Comparison of ENCODE assay signal across 11 cellular contexts in genomic region chr17:933168-934083, GRCh38. TPM values are rescaled to one million over a fixed set of nuclear protein-coding genes. Genes with fewer than 3 reads are reported as not detected.
DNase-seq lines count a peak whose midpoint lies in the region; ATAC-seq and TF ChIP-seq lines count a peak whose summit lies in the region.
"Had no signal": no experiment of that assay in that cellular context is flagged by ENCODE, and none has a peak within 500 bp of the region (broad histone marks: within the 10 kb centered on the region; RNA-seq: fewer than 3 reads in every experiment).

No MANE protein-coding gene starts in this region.

- H3K36me3 ChIP-seq in endodermal cell (ENCODE audit: control insufficient read depth, insufficient read depth, low read length) = peaks cover 62% of the 10 kb centered on the region

- H3K4me1 Mint-ChIP-seq in endodermal cell = peaks cover 53% of the 10 kb centered on the region
- H3K4me1 Mint-ChIP-seq: activated CD4-positive, alpha-beta T cell treated with anti-CD3 and anti-CD28 coated beads, Interleukin-2, amount 10 ng/mL, durations not matched to agents 7 days and 5 days had no signal

- no peaks in the 10 kb centered on the region for H3K27me3 Mint-ChIP-seq in endodermal cell (ENCODE audit: insufficient read depth)
- H3K27me3 Mint-ChIP-seq: activated CD4-positive, alpha-beta T cell treated with anti-CD3 and anti-CD28 coated beads, Interleukin-2, amount 10 ng/mL, durations not matched to agents 7 days and 5 days had no signal

- H3K9me3 Mint-ChIP-seq in endodermal cell = no peaks in the 10 kb centered on the region
- H3K9me3 Mint-ChIP-seq: activated CD4-positive, alpha-beta T cell treated with anti-CD3 and anti-CD28 coated beads, Interleukin-2, amount 10 ng/mL, durations not matched to agents 7 days and 5 days had no signal

- peaks cover 43% of the 10 kb centered on the region for H3K36me3 Mint-ChIP-seq in endodermal cell (ENCODE audit: low read depth)

- peak overlapping the region; percentile 78 for H3K9ac ChIP-seq in endodermal cell (ENCODE audit: extremely low read depth, low read length, poor library complexity, severe bottlenecking)

- peak overlapping the region; percentile 30 for H3K4me3 Mint-ChIP-seq in endodermal cell
- H3K4me3 Mint-ChIP-seq: activated CD4-positive, alpha-beta T cell treated with anti-CD3 and anti-CD28 coated beads, Interleukin-2, amount 10 ng/mL, durations not matched to agents 7 days and 5 days had no signal

- H3K4me3 ChIP-seq in AG04450 (ENCODE audit: low read depth, low read length) = peak overlapping the region; percentile 10; the same call in 1 of the 2 replicates
- H3K4me3 ChIP-seq in endodermal cell (ENCODE audit: low read length) = peak overlapping the region; percentile 19

- peaks cover 13% of the 10 kb centered on the region for H3K4me1 ChIP-seq in endodermal cell (ENCODE audit: control insufficient read depth, insufficient read depth, low read length)

- no peak for ATAC-seq in HG03439 (IDR thresholded peaks at IDR 0.05; ENCODE audit: unreplicated experiment)
- ATAC-seq in GM21723 (IDR thresholded peaks at IDR 0.05; ENCODE audit: unreplicated experiment) = no peak

- H3K9me3 ChIP-seq in AG04450 (ENCODE audit: control insufficient read depth, insufficient read depth, low read length) = peaks cover 6% of the 10 kb centered on the region
- no peaks in the 10 kb centered on the region for H3K9me3 ChIP-seq in endodermal cell (ENCODE audit: control insufficient read depth, low read length)

- POLR2A ChIA-PET in AG04450 (lab: Yijun Ruan, JAX) = interaction anchor here (0.6 to 1.8 kb wide), 10 partner anchors 18 to 98 kb away, joined by 3 to 28 read pairs (median 6); partner anchors contain the start of gene NXN

- peak overlapping the region; percentile 97 for H3K27ac Mint-ChIP-seq in endodermal cell
- H3K27ac Mint-ChIP-seq: activated CD4-positive, alpha-beta T cell treated with anti-CD3 and anti-CD28 coated beads, Interleukin-2, amount 10 ng/mL, durations not matched to agents 7 days and 5 days had no signal

- H3K27ac ChIP-seq in AG04450 (ENCODE audit: low read depth, low read length) (peak overlapping the region; percentile 92), endodermal cell (ENCODE audit: low read depth, low read length) (peak overlapping the region; percentile 74)

- CTCF ChIA-PET in AG04450 (lab: Charles Lee) = no interaction called here

- peak; percentile 96 for DNase-seq in AG04450 (ENCODE audit: low read depth, low spot score)
- peak; percentile 13 for DNase-seq in MV-4-11 (lab: John Stamatoyannopoulos, UW)
- peak; percentile 94 for DNase-seq in endodermal cell
- peak; percentile 60 for DNase-seq in mucosa of gallbladder (ENCODE audit: low spot score)
- DNase-seq in SHP77 (lab: John Stamatoyannopoulos, UW) = no peak
- no peak for DNase-seq in NCI-H1105 (lab: John Stamatoyannopoulos, UW)
- DNase-seq: activated CD4-positive, alpha-beta T cell treated with anti-CD3 and anti-CD28 coated beads, Interleukin-2, amount 10 ng/mL, durations not matched to agents 7 days and 5 days; DND-41; midbrain had no signal

- H3K27me3 ChIP-seq in AG04450 (ENCODE audit: control insufficient read depth, insufficient read depth, low read length) (no peaks in the 10 kb centered on the region), endodermal cell (ENCODE audit: control insufficient read depth, insufficient read depth, low read length, poor library complexity, severe bottlenecking) (no peaks in the 10 kb centered on the region)

- WGBS in endodermal cell (ENCODE audit: insufficient coverage in 1 of 2, insufficient read length in 1 of 2), 2 experiments = 19 to 20% methylated on average over 11 to 17 of the region's 18 CpGs

- TF ChIP-seq CTCF in AG04450 (IDR thresholded peaks at IDR 0.05; ENCODE audit: low read depth, low read length) (no peak), endodermal cell (conservative IDR thresholded peaks at IDR 0.05) (no peak)

RNA-seq across cellular contexts. Expression of gene NXN, which starts 46.1 kb away (rescaled TPM):
- 118 and 135 TPM in 2 replicates for polyA plus RNA-seq in AG04450 (2011; rRNA removed)
- polyA minus RNA-seq in AG04450 (2011; rRNA and poly(A)+ RNA removed) = 197 and 233 TPM in 2 replicates
- 100 to 1,000 TPM; 124 to 201 TPM for total RNA-seq in endodermal cell
- polyA plus RNA-seq in endodermal cell (2013, experiment 1 of 2) = 132 TPM
- 112 TPM for polyA plus RNA-seq in endodermal cell (2013, experiment 2 of 2)
- 46.0 TPM for total RNA-seq in mucosa of gallbladder

Comparison
In these comparisons a context has a peak if more than half of its experiments do, and no peak if none do; other contexts are left out.
1. DNase-seq: peak in AG04450 (single experiment), MV-4-11 (single experiment), endodermal cell (single experiment) and mucosa of gallbladder (single experiment); none in SHP77 (0 of 2) and NCI-H1105 (single experiment).